15 cellular contexts compared by ENCODE assay signal in the genomic region with DNA sequence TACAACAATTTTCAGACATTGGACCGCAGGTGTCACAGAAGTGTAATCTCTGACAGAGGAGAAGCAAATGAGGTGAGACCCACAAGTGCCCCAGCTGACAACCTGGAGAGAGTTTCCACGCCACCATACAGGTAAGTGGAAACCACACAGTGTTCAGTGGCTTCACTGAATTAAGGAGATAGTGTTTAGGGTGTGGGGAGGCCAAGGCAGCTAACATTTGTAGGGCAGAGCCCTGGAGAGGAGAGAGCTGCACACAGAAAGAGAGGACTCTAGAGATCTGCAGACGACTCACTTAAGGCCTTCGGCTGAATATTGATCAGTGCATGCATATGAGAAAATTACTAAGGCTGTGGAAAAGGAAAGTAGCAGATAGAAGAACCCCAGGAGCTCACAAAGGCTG.
"Had no signal": no experiment of that assay in that cellular context is flagged by ENCODE, and none has a peak within 500 bp of the region (broad histone marks: within the 10 kb centered on the region; RNA-seq: fewer than 3 reads in every experiment).

No MANE protein-coding gene starts in this region.

- H3K27ac ChIP-seq: colonic mucosa, foreskin keratinocyte, ovary, thyroid gland had no signal

- H3K4me1 ChIP-seq: colonic mucosa, foreskin keratinocyte had no signal

- H3K27me3 ChIP-seq: ovary, thyroid gland had no signal

- H3K36me3 ChIP-seq: colonic mucosa, ovary, thyroid gland had no signal

- H3K4me3 Mint-ChIP-seq: activated naive CD4-positive, alpha-beta T cell treated with anti-CD3 and anti-CD28 coated beads, Interleukin-2, amount 10 ng/mL, durations not matched to agents 7 days and 5 days; activated T-helper 17 cell treated with anti-CD3 and anti-CD28 coated beads, Interleukin-2, amount 50 U/mL, for 72 hours; immature natural killer cell; stimulated activated memory B cell treated with anti-CD40 and anti-IgM and Interleukin-4, amounts not matched to agents 10 μg/mL and 1 μg/mL and 100 μg/mL, for 72 hours had no signal

- H3K36me3 Mint-ChIP-seq: stimulated activated memory B cell treated with anti-CD40 and anti-IgM and Interleukin-4, amounts not matched to agents 10 μg/mL and 1 μg/mL and 100 μg/mL, for 72 hours had no signal

- ATAC-seq: activated T-helper 17 cell treated with anti-CD3 and anti-CD28 coated beads, Interleukin-2, amount 50 U/mL, for 72 hours; foreskin keratinocyte; left colon; stimulated activated memory B cell treated with anti-CD40 and anti-IgM and Interleukin-4, amounts not matched to agents 10 μg/mL and 1 μg/mL and 100 μg/mL, for 72 hours had no signal

- H3K4me3 ChIP-seq: colonic mucosa, ovary, thyroid gland had no signal

- H3K9me3 ChIP-seq: colonic mucosa, ovary, SK-N-SH, thyroid gland had no signal

- DNase-seq: activated CD4-positive, CD25-positive, alpha-beta regulatory T cell treated with anti-CD3 and anti-CD28 coated beads, Interleukin-2, amount 50 U/mL, for 72 hours; activated naive CD4-positive, alpha-beta T cell treated with anti-CD3 and anti-CD28 coated beads, Interleukin-2, amount 10 ng/mL, durations not matched to agents 7 days and 5 days; caudate nucleus; effector CD4-positive, alpha-beta T cell; foreskin keratinocyte; immature natural killer cell; left colon; ovary; SK-N-SH; stimulated activated CD4-positive, alpha-beta T cell treated with anti-CD3 and anti-CD28 coated beads, Interleukin-2, amount 100 ng/mL, for 24 hours; T-helper 1 cell; thyroid gland had no signal

- H3K27ac Mint-ChIP-seq: activated naive CD4-positive, alpha-beta T cell treated with anti-CD3 and anti-CD28 coated beads, Interleukin-2, amount 10 ng/mL, durations not matched to agents 7 days and 5 days; activated T-helper 17 cell treated with anti-CD3 and anti-CD28 coated beads, Interleukin-2, amount 50 U/mL, for 72 hours; immature natural killer cell; stimulated activated memory B cell treated with anti-CD40 and anti-IgM and Interleukin-4, amounts not matched to agents 10 μg/mL and 1 μg/mL and 100 μg/mL, for 72 hours had no signal
